8 cellular contexts compared by ENCODE assay signal in the genomic region with DNA sequence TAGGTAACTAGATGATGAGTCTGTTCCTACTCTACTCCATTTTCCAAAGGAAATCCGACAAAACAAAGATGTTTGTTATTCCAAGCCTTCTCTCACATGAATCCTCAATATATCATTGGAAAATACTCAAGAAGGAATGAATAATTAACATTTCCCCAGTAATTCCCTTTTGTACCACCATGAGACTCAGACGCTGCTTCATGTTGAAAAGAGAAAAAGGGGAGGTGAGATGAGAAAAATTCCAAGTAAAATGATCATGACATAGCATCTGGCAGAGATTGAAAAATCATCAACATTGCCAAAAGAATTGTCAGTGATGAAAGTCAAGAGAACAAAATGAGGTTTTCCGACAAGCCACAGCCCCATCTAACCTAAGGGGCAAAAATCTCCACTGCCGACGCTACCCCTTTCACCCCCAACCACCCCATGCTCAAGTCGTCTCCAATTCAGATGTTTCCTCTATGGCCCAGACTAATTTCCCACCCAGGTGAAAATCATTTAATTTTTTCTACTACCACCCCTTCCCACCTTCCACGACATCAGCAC. TPM values are rescaled to one million over a fixed set of nuclear protein-coding genes. Genes with fewer than 3 reads are reported as not detected.
DNase-seq lines count a peak whose midpoint lies in the region; FAIRE-seq and TF ChIP-seq lines count a peak whose summit lies in the region.

No MANE protein-coding gene starts in this region.

- H3K4me3 ChIP-seq in BLaER1 treated with 17β-estradiol and CSF1 and Interleukin-3, amounts not matched to agents 10 nM and 100 nM, result peak overlapping the region; percentile 89 to 100 (median 98)
- H3K4me3 ChIP-seq in astrocyte (ENCODE audit: insufficient read depth, low read depth, low read length), result peak overlapping the region; percentile 91

- DNase-seq in astrocyte (ENCODE audit: low read depth) (no peak), kidney tubule cell (ENCODE audit: low spot score) (peak; percentile 33), superior temporal gyrus (ENCODE audit: extremely low spot score) (peak; percentile 51), DMS153 (lab: John Stamatoyannopoulos, UW) (no peak), NCI-H446 (lab: John Stamatoyannopoulos, UW) (no peak)
- no peak for DNase-seq in stimulated activated CD4-positive, alpha-beta T cell treated with anti-CD3 and anti-CD28 coated beads, Interleukin-12 subunit alpha, Interleukin-12 subunit beta, amount 100 ng/mL, for 4 hours

- H3K27me3 ChIP-seq in BLaER1 treated with 17β-estradiol and CSF1 and Interleukin-3, amounts not matched to agents 10 nM and 100 nM, result no peaks in the 10 kb centered on the region
- H3K27me3 ChIP-seq in astrocyte (ENCODE audit: insufficient read depth, low read length), result no peaks in the 10 kb centered on the region

- H3K79me2 ChIP-seq in astrocyte (ENCODE audit: insufficient read depth, low read length), result peaks cover 63% of the 10 kb centered on the region

- H3K4me1 ChIP-seq in BLaER1 treated with 17β-estradiol and CSF1 and Interleukin-3, amounts not matched to agents 10 nM and 100 nM, result peaks cover 18 to 70% (median 32%) of the 10 kb centered on the region in 10 experiments
- H3K4me1 ChIP-seq in astrocyte (ENCODE audit: insufficient read depth, low read length), result peaks cover 3% of the 10 kb centered on the region

- peak overlapping the region; percentile 53 to 97 (median 89) for H3K27ac Mint-ChIP-seq in IgD-negative memory B cell
- H3K27ac Mint-ChIP-seq in astrocyte (ENCODE audit: unreplicated experiment), result peak overlapping the region; percentile 99

- peak overlapping the region; percentile 75 to 94 (median 91) for H3K4me2 ChIP-seq in BLaER1 treated with 17β-estradiol and CSF1 and Interleukin-3, amounts not matched to agents 10 nM and 100 nM
- H3K4me2 ChIP-seq in astrocyte (ENCODE audit: low read length), result peak overlapping the region; percentile 89

- peak overlapping the region; percentile 59 for H2AFZ ChIP-seq in astrocyte (ENCODE audit: low read depth, low read length)

- H3K9ac ChIP-seq in BLaER1 treated with 17β-estradiol and CSF1 and Interleukin-3, amounts not matched to agents 10 nM and 100 nM, result peak overlapping the region; percentile 91 to 96 (median 94)
- peak overlapping the region; percentile 94 for H3K9ac ChIP-seq in astrocyte (ENCODE audit: low read length)

- H3K9me3 Mint-ChIP-seq in IgD-negative memory B cell (no peaks in the 10 kb centered on the region), astrocyte (ENCODE audit: unreplicated experiment) (no peaks in the 10 kb centered on the region)

- no peak for FAIRE-seq in astrocyte (lab: Jason Lieb, UNC)

- peak overlapping the region; percentile 76 to 93 (median 88) for H3K27ac ChIP-seq in BLaER1 treated with 17β-estradiol and CSF1 and Interleukin-3, amounts not matched to agents 10 nM and 100 nM
- peak overlapping the region; percentile 83 for H3K27ac ChIP-seq in astrocyte (ENCODE audit: low read depth, low read length)

- H3K36me3 ChIP-seq in BLaER1 treated with 17β-estradiol and CSF1 and Interleukin-3, amounts not matched to agents 10 nM and 100 nM, result peaks cover 0 to 18% (median 7%) of the 10 kb centered on the region in 11 experiments; a peak in 9 of 22 replicates
- H3K36me3 ChIP-seq in astrocyte (ENCODE audit: insufficient read depth, low read length), result no peaks in the 10 kb centered on the region

- no peaks in the 10 kb centered on the region for H3K9me3 ChIP-seq in BLaER1 treated with 17β-estradiol and CSF1 and Interleukin-3, amounts not matched to agents 10 nM and 100 nM (replicated peaks in 1 of 11)
- no peaks in the 10 kb centered on the region for H3K9me3 ChIP-seq in astrocyte (ENCODE audit: insufficient read depth, low read depth, low read length)

- peaks cover 16 to 58% (median 50%) of the 10 kb centered on the region in 11 experiments; a peak in 21 of 22 replicates for H4K20me1 ChIP-seq in BLaER1 treated with 17β-estradiol and CSF1 and Interleukin-3, amounts not matched to agents 10 nM and 100 nM
- H4K20me1 ChIP-seq in astrocyte (ENCODE audit: insufficient read depth, low read length), result peaks cover 47% of the 10 kb centered on the region

- peak; percentile 15 for TF ChIP-seq CTCF in astrocyte (IDR thresholded peaks at IDR 0.05; ENCODE audit: insufficient read depth, low read depth, low read length)

- H3K36me3 Mint-ChIP-seq in IgD-negative memory B cell, result no peaks in the 10 kb centered on the region
- peaks cover 3% of the 10 kb centered on the region for H3K36me3 Mint-ChIP-seq in astrocyte (ENCODE audit: low read depth, unreplicated experiment)

- H3K4me3 Mint-ChIP-seq in IgD-negative memory B cell, result peak overlapping the region; percentile 53 to 95 (median 88)
- H3K4me3 Mint-ChIP-seq in astrocyte (ENCODE audit: unreplicated experiment), result peak overlapping the region; percentile 100

- H3K4me1 Mint-ChIP-seq in IgD-negative memory B cell (peaks cover 16 to 23% (median 18%) of the 10 kb centered on the region in 3 donors), astrocyte (ENCODE audit: low read depth, unreplicated experiment) (peaks cover 3% of the 10 kb centered on the region)

- H3K27me3 Mint-ChIP-seq in IgD-negative memory B cell (no peaks in the 10 kb centered on the region), astrocyte (ENCODE audit: low read depth, unreplicated experiment) (no peaks in the 10 kb centered on the region)

RNA-seq across cellular contexts. Expression of a gene that starts 1.3 kb away (rescaled TPM):
- polyA plus RNA-seq in IgD-negative memory B cell, result 93.4 TPM
- 185 and 200 TPM in 2 replicates for total RNA-seq in astrocyte

RNA-seq across cellular contexts. Expression of a gene that starts 28.1 kb away (rescaled TPM):
- polyA plus RNA-seq in IgD-negative memory B cell, result 61.0 TPM
- total RNA-seq in astrocyte, result 23.8 and 24.6 TPM in 2 replicates

Comparison
In these comparisons a context has a peak if more than half of its experiments do, and no peak if none do; other contexts are left out.
1. DNase-seq: peak in kidney tubule cell (single experiment) and superior temporal gyrus (single experiment); none in astrocyte (single experiment), DMS153 (single experiment), NCI-H446 (0 of 2) and stimulated activated CD4-positive, alpha-beta T cell treated with anti-CD3 and anti-CD28 coated beads, Interleukin-12 subunit alpha, Interleukin-12 subunit beta, amount 100 ng/mL, for 4 hours (single experiment).